In the genomic region with DNA sequence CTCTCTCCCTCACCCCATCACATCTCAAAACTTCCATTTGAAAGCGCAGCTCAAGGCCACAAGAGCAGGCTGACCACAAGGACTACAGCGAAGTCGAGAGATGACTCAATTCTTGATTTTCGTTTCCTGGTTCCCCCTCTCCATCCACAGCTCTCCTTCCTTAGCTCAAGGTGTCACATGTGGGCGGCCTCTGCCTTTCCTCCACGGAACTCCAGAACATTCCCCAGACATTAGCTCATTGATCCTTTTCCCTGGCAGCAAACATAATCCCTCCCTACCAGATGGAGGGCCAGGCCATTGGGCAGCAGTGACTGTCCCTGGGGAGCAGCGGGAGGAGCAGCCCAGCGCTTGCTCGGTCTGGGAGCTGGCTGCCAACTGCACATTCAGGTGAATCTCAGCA, we compare ENCODE assay signal across 1 cellular context.
TF ChIP-seq lines count a peak whose summit lies in the region.

No MANE protein-coding gene starts in this region.

TF ChIP-seq in WTC11, 78 proteins besides CTCF, POLR2A, EP300 and RAD21 (continued from another document):
- TF ChIP-seq AFF4 (CRISPR knock-in tag; IDR thresholded peaks at IDR 0.05; ENCODE audit: borderline replicate concordance), result no peak
- TF ChIP-seq ZNF317 (CRISPR knock-in tag; IDR thresholded peaks at IDR 0.05; ENCODE audit: borderline replicate concordance, low read depth), result no peak
- no peak for TF ChIP-seq ZNF671 (CRISPR knock-in tag; IDR thresholded peaks at IDR 0.05)
- no peak for TF ChIP-seq TCF7 (CRISPR knock-in tag; IDR thresholded peaks at IDR 0.05; ENCODE audit: low read depth)
- TF ChIP-seq MYBL2 (CRISPR knock-in tag; IDR thresholded peaks at IDR 0.05), result no peak
- no peak for TF ChIP-seq NFE2L1 (CRISPR knock-in tag; IDR thresholded peaks at IDR 0.05)
- TF ChIP-seq ETV6 (CRISPR knock-in tag; IDR thresholded peaks at IDR 0.05), result no peak
- TF ChIP-seq, protein P1, sequence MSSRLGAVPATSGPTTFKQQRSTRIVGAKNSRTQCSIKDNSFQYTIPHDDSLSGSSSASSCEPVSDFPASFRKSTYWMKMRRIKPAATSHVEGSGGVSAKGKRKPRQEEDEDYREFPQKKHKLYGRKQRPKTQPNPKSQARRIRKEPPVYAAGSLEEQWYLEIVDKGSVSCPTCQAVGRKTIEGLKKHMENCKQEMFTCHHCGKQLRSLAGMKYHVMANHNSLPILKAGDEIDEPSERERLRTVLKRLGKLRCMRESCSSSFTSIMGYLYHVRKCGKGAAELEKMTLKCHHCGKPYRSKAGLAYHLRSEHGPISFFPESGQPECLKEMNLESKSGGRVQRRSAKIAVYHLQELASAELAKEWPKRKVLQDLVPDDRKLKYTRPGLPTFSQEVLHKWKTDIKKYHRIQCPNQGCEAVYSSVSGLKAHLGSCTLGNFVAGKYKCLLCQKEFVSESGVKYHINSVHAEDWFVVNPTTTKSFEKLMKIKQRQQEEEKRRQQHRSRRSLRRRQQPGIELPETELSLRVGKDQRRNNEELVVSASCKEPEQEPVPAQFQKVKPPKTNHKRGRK (CRISPR knock-in tag; IDR thresholded peaks at IDR 0.05; ENCODE audit: borderline replicate concordance), result no peak
- no peak for TF ChIP-seq IRF2 (CRISPR knock-in tag; IDR thresholded peaks at IDR 0.05; ENCODE audit: borderline replicate concordance, low read depth)
- TF ChIP-seq ZNF232 (CRISPR knock-in tag; IDR thresholded peaks at IDR 0.05), result no peak
- no peak for TF ChIP-seq RELA (CRISPR knock-in tag; IDR thresholded peaks at IDR 0.05; ENCODE audit: borderline replicate concordance)
- no peak for TF ChIP-seq NR2C2 (CRISPR knock-in tag; IDR thresholded peaks at IDR 0.05)
- TF ChIP-seq CREB1 (CRISPR knock-in tag; IDR thresholded peaks at IDR 0.05), result no peak
